Comparison of ENCODE assay signal across 17 cellular contexts in genomic region chr6:20237677-20238460, GRCh38. TPM values are rescaled to one million over a fixed set of nuclear protein-coding genes. Genes with fewer than 3 reads are reported as not detected.
DNase-seq lines count a peak whose midpoint lies in the region; ATAC-seq and TF ChIP-seq lines count a peak whose summit lies in the region.
"Had no signal": no experiment of that assay in that cellular context is flagged by ENCODE, and none has a peak within 500 bp of the region (broad histone marks: within the 10 kb centered on the region; RNA-seq: fewer than 3 reads in every experiment).

No MANE protein-coding gene starts in this region.

- peak; percentile 68 for ATAC-seq in PC-3
- ATAC-seq in HG02642 (IDR thresholded peaks at IDR 0.05; ENCODE audit: poor library complexity, unreplicated experiment) = no peak
- no peak for ATAC-seq in foreskin keratinocyte

- H3K4me1 Mint-ChIP-seq in Caco-2 (ENCODE audit: low read depth, unreplicated experiment) = no peaks in the 10 kb centered on the region

- no peak overlapping the region for H3K4me3 Mint-ChIP-seq in Caco-2 (ENCODE audit: unreplicated experiment)
- H3K4me3 Mint-ChIP-seq: CD14-positive monocyte had no signal

- H2AFZ ChIP-seq in PC-3 (ENCODE audit: low read length) = peak overlapping the region; percentile 18; the same call in 1 of the 2 replicates

- no peak for TF ChIP-seq CTCF in Caco-2 (IDR thresholded peaks at IDR 0.05; ENCODE audit: insufficient read depth in 1 of 2, low read depth in 1 of 2, low read length in 1 of 2, severe bottlenecking in 1 of 2, unreplicated experiment in 1 of 2)
- no peak for TF ChIP-seq CTCF in PC-3 (conservative IDR thresholded peaks at IDR 0.05; ENCODE audit: low read depth, low read length)
- TF ChIP-seq CTCF in foreskin keratinocyte (conservative IDR thresholded peaks at IDR 0.05) = no peak

- CTCF ChIA-PET in Caco-2 (lab: Charles Lee) (no interaction called here), PC-3 (lab: Charles Lee) (no interaction called here)

- no peak overlapping the region for H3K4me3 ChIP-seq in Caco-2 (ENCODE audit: low read depth, low read length)
- H3K4me3 ChIP-seq in PC-3 (ENCODE audit: low read length) = no peak overlapping the region

- no peak overlapping the region for H3K9ac ChIP-seq in PC-3 (ENCODE audit: low read length)

- intact Hi-C loops in Caco-2 (cut with micrococcal nuclease; ENCODE audit: unreplicated experiment) (loop anchor here (2.0 kb wide), 1 partner anchor 25 kb away; the partner anchor contains the start of gene MBOAT1), PC-3 (cut with micrococcal nuclease) (no loop called here)

- H3K27me3 Mint-ChIP-seq in Caco-2 (ENCODE audit: insufficient read depth, unreplicated experiment) = no peaks in the 10 kb centered on the region

- BruUV-seq in Caco-2 (replicated peaks; lab: Mats Ljungman, UMichigan) = no TSS peak
- BruUV-seq in PC-3 (replicated peaks; lab: Mats Ljungman, UMichigan) = no TSS peak

- H3K79me2 ChIP-seq in PC-3 (ENCODE audit: low read length) = no peaks in the 10 kb centered on the region

- no peaks in the 10 kb centered on the region for H3K9me3 ChIP-seq in Caco-2
- H3K9me3 ChIP-seq in PC-3 (ENCODE audit: low read length) = no peaks in the 10 kb centered on the region

- POLR2A ChIA-PET in Caco-2 (lab: Charles Lee) (no interaction called here), PC-3 (lab: Charles Lee; ENCODE audit: unreplicated experiment) (no interaction called here)

- DNase-seq in Caco-2 = peak in 1 of 2 experiments; percentile 20
- DNase-seq in PC-3 = peak; percentile 65
- no peak for DNase-seq in epithelial cell of prostate (ENCODE audit: low read depth, low spot score)
- DNase-seq in renal cortical epithelial cell (ENCODE audit: low read depth) = peak; percentile 9
- DNase-seq in NCI-H146 (lab: John Stamatoyannopoulos, UW) = no peak
- no peak for DNase-seq in foreskin keratinocyte
- no peak for DNase-seq in stimulated activated naive CD4-positive, alpha-beta T cell (lab: John Stamatoyannopoulos, UW)
- DNase-seq: DMS79 treated with DMSO at 0.1 percent for 48 hours, GDM1, GOT3, IMR-90, MV-4-11, NCI-H1436, NCI-H2081, SIG-M5 had no signal

- H3K27me3 ChIP-seq in Caco-2 (replicated peaks; ENCODE audit: control insufficient read depth, insufficient read depth, low read length) (no peaks in the 10 kb centered on the region), PC-3 (ENCODE audit: low read length) (no peaks in the 10 kb centered on the region), foreskin keratinocyte (no peaks in the 10 kb centered on the region)

- H3K27ac ChIP-seq in PC-3 (ENCODE audit: low read length) = peak overlapping the region; percentile 33
- H3K27ac ChIP-seq in epithelial cell of prostate = peak overlapping the region; percentile 43
- H3K27ac ChIP-seq in foreskin keratinocyte = no peak overlapping the region

- H3K9me2 ChIP-seq in PC-3 (replicated peaks; ENCODE audit: low read length) = no peaks in the 10 kb centered on the region

- no peaks in the 10 kb centered on the region for H3K9me3 Mint-ChIP-seq in Caco-2 (ENCODE audit: unreplicated experiment)

- H3K36me3 ChIP-seq in Caco-2 (ENCODE audit: control insufficient read depth, insufficient read depth, low read length) (no peaks in the 10 kb centered on the region), PC-3 (ENCODE audit: low read depth, low read length) (no peaks in the 10 kb centered on the region)

- no peaks in the 10 kb centered on the region for H3F3A ChIP-seq in PC-3 (ENCODE audit: low read length, unreplicated experiment)

- no peaks in the 10 kb centered on the region for H4K20me1 ChIP-seq in PC-3 (ENCODE audit: low read length)

- no peaks in the 10 kb centered on the region for H3K36me3 Mint-ChIP-seq in Caco-2 (ENCODE audit: insufficient read depth, unreplicated experiment)
- H3K36me3 Mint-ChIP-seq: CD14-positive monocyte had no signal

- H3K4me1 ChIP-seq in Caco-2 (peaks cover 28% of the 10 kb centered on the region), PC-3 (ENCODE audit: insufficient read depth, low read length) (peaks cover 21% of the 10 kb centered on the region), foreskin keratinocyte (peaks cover 9% of the 10 kb centered on the region)

- peak overlapping the region; percentile 86 for H3K27ac Mint-ChIP-seq in Caco-2 (ENCODE audit: unreplicated experiment)
- H3K27ac Mint-ChIP-seq: CD14-positive monocyte had no signal

- peak overlapping the region; percentile 25 for H3K4me2 ChIP-seq in PC-3 (ENCODE audit: low read length)

RNA-seq across cellular contexts. Expression of gene MBOAT1, which starts 25.6 kb away (rescaled TPM):
- total RNA-seq in Caco-2 (2022) = 6.8 and 7.3 TPM in 2 replicates
- 8.4 and 10.3 TPM in 2 replicates for total RNA-seq in PC-3 (2014; rRNA removed)
- total RNA-seq in renal cortical epithelial cell = 8.9 and 20.3 TPM in 2 replicates
- total RNA-seq in foreskin keratinocyte = 11.2 and 13.8 TPM in 2 replicates
- polyA plus RNA-seq in foreskin keratinocyte = 2.0 and 2.3 TPM in 2 replicates

Comparison
In these comparisons a context has a peak if more than half of its experiments do, and no peak if none do; other contexts are left out.
1. DNase-seq: peak in PC-3 (single experiment) and renal cortical epithelial cell (single experiment); none in epithelial cell of prostate (single experiment), NCI-H146 (single experiment), foreskin keratinocyte (0 of 2) and stimulated activated naive CD4-positive, alpha-beta T cell (0 of 6).